In the genomic region with DNA sequence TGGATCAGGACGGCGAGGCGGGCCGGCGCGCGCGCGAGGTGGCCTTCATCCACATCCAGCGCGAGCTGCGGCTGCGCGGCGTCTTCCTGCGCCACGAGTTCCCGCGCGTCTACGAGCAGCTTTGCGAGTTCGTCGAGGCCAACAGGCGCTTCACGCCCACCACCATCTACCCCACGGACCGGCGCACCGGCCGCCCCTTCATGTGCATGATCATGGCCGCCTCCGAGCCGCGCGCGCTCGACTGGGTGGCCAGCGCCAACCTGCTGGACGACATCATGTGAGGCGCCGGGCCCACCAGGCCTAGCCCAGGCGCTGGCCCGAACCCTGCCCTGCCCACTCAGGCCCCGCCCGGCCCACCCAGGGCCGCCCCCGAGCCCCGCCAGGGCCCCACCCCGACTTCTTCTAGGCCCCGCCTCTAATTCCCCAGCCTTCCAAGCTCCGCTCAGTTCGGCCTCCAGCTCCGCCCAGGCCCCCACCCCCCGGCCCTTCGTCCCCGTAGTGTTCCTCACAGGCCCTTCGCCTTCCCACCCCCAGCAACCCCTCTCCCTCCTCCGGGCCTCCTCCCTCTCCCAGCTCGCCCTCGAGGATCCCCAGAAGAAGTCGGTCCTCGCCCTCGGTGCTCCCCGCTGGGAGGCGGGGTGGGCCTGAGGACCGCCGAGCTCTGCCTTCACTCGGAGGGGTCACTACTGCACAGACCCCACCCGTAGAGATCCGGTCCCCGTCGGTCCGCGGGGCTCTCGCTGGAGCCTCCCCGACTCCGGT, we compare ENCODE assay signal across 8 cellular contexts. TPM values are rescaled to one million over a fixed set of nuclear protein-coding genes. Genes with fewer than 3 reads are reported as not detected.
DNase-seq lines count a peak whose midpoint lies in the region; ATAC-seq and TF ChIP-seq lines count a peak whose summit lies in the region.

No MANE protein-coding gene starts in this region.

- H3K36me3 ChIP-seq in adipocyte (ENCODE audit: control insufficient read depth, insufficient read depth, low read length, severe bottlenecking) (peaks cover 6% of the 10 kb centered on the region), right atrium auricular region (peaks cover 18% of the 10 kb centered on the region), skeletal muscle tissue (ENCODE audit: control insufficient read depth in 3 of 3, insufficient read depth in 3 of 3, low read length in 3 of 3) (peaks cover 6 to 17% (median 7%) of the 10 kb centered on the region in 3 donors)

- DNase-seq in EH (ENCODE audit: low read depth), result peak; percentile 71
- DNase-seq in MV-4-11 (lab: John Stamatoyannopoulos, UW), result peak; percentile 35
- DNase-seq in adipocyte (ENCODE audit: low read depth), result peak; percentile 88
- no peak for DNase-seq in right atrium auricular region (ENCODE audit: low spot score)
- DNase-seq in posterior vena cava (ENCODE audit: low spot score), result no peak

- peak overlapping the region; percentile 96 for H3K9ac ChIP-seq in adipocyte (ENCODE audit: low read length)
- peak overlapping the region in 2 of 3 donors; percentile 80 to 95 for H3K9ac ChIP-seq in skeletal muscle tissue (ENCODE audit: low read depth in 1 of 3, low read length in 3 of 3)

- H3K9me3 ChIP-seq in adipocyte (ENCODE audit: control insufficient read depth, low read length) (no peaks in the 10 kb centered on the region), right atrium auricular region (no peaks in the 10 kb centered on the region), skeletal muscle tissue (ENCODE audit: control insufficient read depth in 3 of 3, low read length in 3 of 3) (no peaks in the 10 kb centered on the region)

- no peak for ATAC-seq in GM19035 (IDR thresholded peaks at IDR 0.05; ENCODE audit: unreplicated experiment)
- no peak for ATAC-seq in HG03439 (IDR thresholded peaks at IDR 0.05; ENCODE audit: unreplicated experiment)

- intact Hi-C loops in posterior vena cava (cut with DNase I), result loop anchor here in 1 of 2 donors (10.0 kb wide), 1 partner anchor 188 kb away; a partner anchor contains a TSS

- H3K4me1 ChIP-seq in adipocyte (ENCODE audit: control insufficient read depth, insufficient read depth, low read length) (peaks cover 8% of the 10 kb centered on the region), right atrium auricular region (peaks cover 0 to 66% of the 10 kb centered on the region in 2 donors), skeletal muscle tissue (ENCODE audit: control insufficient read depth in 3 of 3, insufficient read depth in 3 of 3, low read length in 3 of 3) (peaks cover 39 to 51% (median 47%) of the 10 kb centered on the region in 3 donors)

- TF ChIP-seq CTCF in right atrium auricular region (IDR thresholded peaks at IDR 0.05), result no peak

- H3K27me3 ChIP-seq in adipocyte (replicated peaks; ENCODE audit: control insufficient read depth, insufficient read depth, low read length), result no peaks in the 10 kb centered on the region
- H3K27me3 ChIP-seq in right atrium auricular region, result no peaks in the 10 kb centered on the region
- H3K27me3 ChIP-seq in skeletal muscle tissue (ENCODE audit: control insufficient read depth in 3 of 3, insufficient read depth in 3 of 3, low read length in 3 of 3), result peaks cover 7 to 24% (median 10%) of the 10 kb centered on the region in 3 donors

- H3K4me3 ChIP-seq in adipocyte (ENCODE audit: low read length) (peak overlapping the region; percentile 97), right atrium auricular region (peak overlapping the region; percentile 58 to 73), skeletal muscle tissue (ENCODE audit: low read length in 3 of 3) (peak overlapping the region; percentile 89 to 96 (median 95))

- H3K27ac ChIP-seq in right atrium auricular region (peak overlapping the region; percentile 93 to 96), skeletal muscle tissue (ENCODE audit: low read depth, low read length) (peak overlapping the region; percentile 81)

RNA-seq across cellular contexts. Expression of a gene that starts 2.0 kb away (rescaled TPM):
- total RNA-seq in right atrium auricular region (100 to 1,000 TPM; 140 to 154 TPM), skeletal muscle tissue (109 TPM), posterior vena cava (10 to 100 TPM; 71.7 to 87.9 TPM)

RNA-seq across cellular contexts. Expression of a gene that starts 4.9 kb away (rescaled TPM):
- total RNA-seq in right atrium auricular region (1 to 10 TPM; 1.7 to 2.0 TPM), skeletal muscle tissue (0.52 TPM), posterior vena cava (1 to 10 TPM; 1.5 to 2.4 TPM)

RNA-seq across cellular contexts. Expression of a gene that starts 5.0 kb away (rescaled TPM):
- total RNA-seq in right atrium auricular region (1 to 10 TPM; 2.7 to 3.0 TPM), skeletal muscle tissue (0.52 TPM), posterior vena cava (1 to 10 TPM; 4.7 to 5.9 TPM)

RNA-seq across cellular contexts. Expression of a gene that starts 18.9 kb away (rescaled TPM):
- total RNA-seq in right atrium auricular region, result 100 to 1,000 TPM; 329 to 428 TPM
- total RNA-seq in skeletal muscle tissue, result 196 TPM
- total RNA-seq in posterior vena cava, result 100 to 1,000 TPM; 178 to 191 TPM

RNA-seq across cellular contexts. Expression of a gene that starts 39.1 kb away (rescaled TPM):
- total RNA-seq in right atrium auricular region, result 1 to 10 TPM; 1.9 to 4.1 TPM
- total RNA-seq in skeletal muscle tissue, result 4.7 TPM
- 10 to 100 TPM in 1 of 2 donors, 1 to 10 TPM in 1; 8.7 to 10.9 TPM for total RNA-seq in posterior vena cava

Comparison
In these comparisons a context has a peak if more than half of its experiments do, and no peak if none do; other contexts are left out.
1. DNase-seq: peak in EH (single experiment), MV-4-11 (single experiment) and adipocyte (single experiment); none in right atrium auricular region (single experiment) and posterior vena cava (single experiment).
2. Peak in every context shown above with its lines, with median percentiles within 50 percentile points of each other: H3K4me3 ChIP-seq.